In the genomic region with DNA sequence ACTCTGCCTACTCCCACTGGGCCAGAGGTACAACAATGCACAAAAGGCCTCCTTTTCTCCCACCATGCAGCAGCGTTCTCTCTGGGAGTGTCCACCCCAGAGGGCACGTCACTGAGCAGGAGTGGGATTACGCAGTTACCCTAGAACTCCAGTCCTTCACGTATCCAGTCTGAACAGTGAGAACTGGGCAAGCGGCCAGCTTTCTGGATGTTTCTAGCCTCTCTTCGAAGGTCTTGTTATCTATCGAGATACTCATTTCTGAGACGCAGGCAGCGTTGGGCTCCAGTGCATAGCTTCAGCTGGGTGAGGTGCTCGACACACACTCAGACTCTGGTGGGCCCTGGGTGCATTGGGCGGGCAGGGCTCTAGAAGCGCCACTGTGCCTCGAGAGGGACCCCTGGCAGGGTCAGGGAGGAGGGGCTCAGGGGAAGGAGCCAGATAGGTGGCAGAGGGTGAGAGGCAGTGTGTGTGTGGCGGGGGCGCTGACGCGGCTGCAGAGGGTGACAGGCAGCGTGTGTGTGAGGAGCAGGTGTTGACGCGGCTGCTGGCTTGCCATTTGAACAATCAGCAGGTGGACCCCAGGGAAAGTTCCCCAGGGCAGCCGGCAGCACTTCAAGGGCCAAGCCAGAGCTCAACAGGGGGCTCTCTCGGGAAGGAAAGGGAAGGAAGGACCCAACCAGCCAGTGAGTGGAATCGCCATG, we compare ENCODE assay signal across 1 cellular context.
TF ChIP-seq lines count a peak whose summit lies in the region.

No MANE protein-coding gene starts in this region.

TF ChIP-seq in SK-N-SH treated with all-trans-retinoic acid at 6 μM for 48 hours, 23 proteins besides CTCF, POLR2A, EP300 and RAD21 (continued from another document):
- TF ChIP-seq ZFP30 (CRISPR knock-in tag; IDR thresholded peaks at IDR 0.05) (no peak), ISL1 (CRISPR knock-in tag; IDR thresholded peaks at IDR 0.05) (no peak), ZNF70 (CRISPR knock-in tag; IDR thresholded peaks at IDR 0.05) (no peak), ZC3H10 (CRISPR knock-in tag; IDR thresholded peaks at IDR 0.05) (no peak), SNAI2 (CRISPR knock-in tag; IDR thresholded peaks at IDR 0.05) (no peak), ARNTL (CRISPR knock-in tag; IDR thresholded peaks at IDR 0.05; ENCODE audit: borderline replicate concordance, low read depth) (no peak), OSR1 (CRISPR knock-in tag; IDR thresholded peaks at IDR 0.05) (no peak), GLIS3 (CRISPR knock-in tag; IDR thresholded peaks at IDR 0.05) (no peak), ESRRG (CRISPR knock-in tag; IDR thresholded peaks at IDR 0.05) (no peak), ZNF8 (CRISPR knock-in tag; IDR thresholded peaks at IDR 0.05) (no peak)
- TF ChIP-seq, protein P1, sequence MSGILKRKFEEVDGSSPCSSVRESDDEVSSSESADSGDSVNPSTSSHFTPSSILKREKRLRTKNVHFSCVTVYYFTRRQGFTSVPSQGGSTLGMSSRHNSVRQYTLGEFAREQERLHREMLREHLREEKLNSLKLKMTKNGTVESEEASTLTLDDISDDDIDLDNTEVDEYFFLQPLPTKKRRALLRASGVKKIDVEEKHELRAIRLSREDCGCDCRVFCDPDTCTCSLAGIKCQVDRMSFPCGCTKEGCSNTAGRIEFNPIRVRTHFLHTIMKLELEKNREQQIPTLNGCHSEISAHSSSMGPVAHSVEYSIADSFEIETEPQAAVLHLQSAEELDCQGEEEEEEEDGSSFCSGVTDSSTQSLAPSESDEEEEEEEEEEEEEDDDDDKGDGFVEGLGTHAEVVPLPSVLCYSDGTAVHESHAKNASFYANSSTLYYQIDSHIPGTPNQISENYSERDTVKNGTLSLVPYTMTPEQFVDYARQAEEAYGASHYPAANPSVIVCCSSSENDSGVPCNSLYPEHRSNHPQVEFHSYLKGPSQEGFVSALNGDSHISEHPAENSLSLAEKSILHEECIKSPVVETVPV (CRISPR knock-in tag; IDR thresholded peaks at IDR 0.05): no peak
- TF ChIP-seq, protein P2, sequence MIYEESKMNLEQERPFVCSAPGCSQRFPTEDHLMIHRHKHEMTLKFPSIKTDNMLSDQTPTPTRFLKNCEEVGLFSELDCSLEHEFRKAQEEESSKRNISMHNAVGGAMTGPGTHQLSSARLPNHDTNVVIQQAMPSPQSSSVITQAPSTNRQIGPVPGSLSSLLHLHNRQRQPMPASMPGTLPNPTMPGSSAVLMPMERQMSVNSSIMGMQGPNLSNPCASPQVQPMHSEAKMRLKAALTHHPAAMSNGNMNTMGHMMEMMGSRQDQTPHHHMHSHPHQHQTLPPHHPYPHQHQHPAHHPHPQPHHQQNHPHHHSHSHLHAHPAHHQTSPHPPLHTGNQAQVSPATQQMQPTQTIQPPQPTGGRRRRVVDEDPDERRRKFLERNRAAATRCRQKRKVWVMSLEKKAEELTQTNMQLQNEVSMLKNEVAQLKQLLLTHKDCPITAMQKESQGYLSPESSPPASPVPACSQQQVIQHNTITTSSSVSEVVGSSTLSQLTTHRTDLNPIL (CRISPR knock-in tag; IDR thresholded peaks at IDR 0.05; ENCODE audit: low read depth): no peak
